In the genomic region with DNA sequence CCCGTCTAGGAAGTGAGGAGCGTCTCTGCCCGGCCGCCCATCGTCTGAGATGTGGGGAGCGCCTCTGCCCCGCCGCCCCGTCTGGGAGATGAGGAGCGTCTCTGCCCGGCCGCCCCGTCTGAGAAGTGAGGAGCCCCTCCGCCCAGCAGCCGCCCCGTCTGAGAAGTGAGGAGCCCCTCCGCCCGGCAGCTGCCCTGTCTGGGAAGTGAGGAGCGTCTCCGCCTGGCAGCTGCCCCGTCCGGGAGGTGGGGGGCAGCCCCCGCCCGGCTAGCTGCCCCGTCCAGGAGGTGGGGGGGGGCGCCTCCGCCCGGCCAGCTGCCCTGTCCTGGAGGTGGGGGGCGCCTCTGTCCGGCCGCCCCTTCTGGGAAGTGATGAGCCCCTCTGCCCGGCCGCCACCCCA, we compare ENCODE assay signal across 3 cellular contexts. TPM values are rescaled to one million over a fixed set of nuclear protein-coding genes. Genes with fewer than 3 reads are reported as not detected.
"Had no signal": no experiment of that assay in that cellular context is flagged by ENCODE, and none has a peak within 500 bp of the region (broad histone marks: within the 10 kb centered on the region; RNA-seq: fewer than 3 reads in every experiment).

No MANE protein-coding gene starts in this region.

RNA-seq across cellular contexts. Expression of a gene that starts 30.3 kb away (rescaled TPM):
- total RNA-seq: activated CD4-positive, alpha-beta T cell treated with anti-CD3 and anti-CD28 coated beads, Interleukin-2, amount 10 ng/mL, durations not matched to agents 7 days and 5 days; activated CD8-positive, alpha-beta memory T cell treated with anti-CD3 and anti-CD28 coated beads, Interleukin-2, amount 10 ng/mL, durations not matched to agents 7 days and 5 days; activated CD8-positive, alpha-beta T cell treated with anti-CD3 and anti-CD28 coated beads, Interleukin-2, amount 10 ng/mL, durations not matched to agents 7 days and 5 days had no signal
